28 cellular contexts compared by ENCODE assay signal in the genomic region with DNA sequence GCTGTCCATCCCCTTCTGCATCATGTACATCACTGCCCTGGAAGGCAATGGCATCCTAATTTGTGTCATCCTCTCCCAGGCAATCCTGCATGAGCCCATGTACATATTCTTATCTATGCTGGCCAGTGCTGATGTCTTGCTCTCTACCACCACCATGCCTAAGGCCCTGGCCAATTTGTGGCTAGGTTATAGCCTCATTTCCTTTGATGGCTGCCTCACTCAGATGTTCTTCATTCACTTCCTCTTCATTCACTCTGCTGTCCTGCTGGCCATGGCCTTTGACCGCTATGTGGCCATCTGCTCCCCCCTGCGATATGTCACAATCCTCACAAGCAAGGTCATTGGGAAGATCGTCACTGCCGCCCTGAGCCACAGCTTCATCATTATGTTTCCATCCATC. TPM values are rescaled to one million over a fixed set of nuclear protein-coding genes. Genes with fewer than 3 reads are reported as not detected.
"Had no signal": no experiment of that assay in that cellular context is flagged by ENCODE, and none has a peak within 500 bp of the region (broad histone marks: within the 10 kb centered on the region; RNA-seq: fewer than 3 reads in every experiment).

No MANE protein-coding gene starts in this region.

- H3K9me3 ChIP-seq: gastrocnemius medialis, lower lobe of right lung, ovary, psoas muscle, tibial artery, upper lobe of left lung had no signal

- H3K4me3 Mint-ChIP-seq: naive thymus-derived CD8-positive, alpha-beta T cell; nephron progenitor cell; stimulated activated naive CD8-positive, alpha-beta T cell treated with anti-CD3 and anti-CD28 coated beads, Interleukin-15, amount 100 ng/mL, for 72 hours had no signal

- H3K27ac ChIP-seq: dorsolateral prefrontal cortex, gastrocnemius medialis, lower lobe of right lung, ovary, psoas muscle, skin epidermis, spleen, tibial artery, upper lobe of left lung had no signal

- H3K4me1 ChIP-seq: gastrocnemius medialis, lower lobe of right lung, psoas muscle, spleen, tibial artery, upper lobe of left lung had no signal

- DNase-seq: dorsolateral prefrontal cortex; effector CD4-positive, alpha-beta T cell; foreskin fibroblast; gastrocnemius medialis; head of caudate nucleus; left ventricle myocardium superior; lower lobe of right lung; naive thymus-derived CD8-positive, alpha-beta T cell; nephron progenitor cell; occipital lobe; ovary; posterior cingulate gyrus; psoas muscle; right cardiac atrium; spleen; stimulated activated naive CD4-positive, alpha-beta T cell; stimulated activated naive CD8-positive, alpha-beta T cell treated with anti-CD3 and anti-CD28 coated beads, Interleukin-15, amount 100 ng/mL, for 72 hours; tibial artery; upper lobe of left lung had no signal

- H3K4me1 Mint-ChIP-seq: naive thymus-derived CD8-positive, alpha-beta T cell; nephron progenitor cell; stimulated activated naive CD8-positive, alpha-beta T cell treated with anti-CD3 and anti-CD28 coated beads, Interleukin-15, amount 100 ng/mL, for 72 hours had no signal

- H3K4me3 ChIP-seq: dorsolateral prefrontal cortex, gastrocnemius medialis, lower lobe of right lung, ovary, psoas muscle, skin epidermis, spleen, tibial artery, upper lobe of left lung had no signal

- H3K36me3 ChIP-seq: gastrocnemius medialis, lower lobe of right lung, ovary, spleen, tibial artery, upper lobe of left lung had no signal

- H3K9me3 Mint-ChIP-seq: nephron progenitor cell; stimulated activated naive CD8-positive, alpha-beta T cell treated with anti-CD3 and anti-CD28 coated beads, Interleukin-15, amount 100 ng/mL, for 72 hours had no signal

- FAIRE-seq: colon, keratinocyte had no signal

- H3K27me3 ChIP-seq: dorsolateral prefrontal cortex, gastrocnemius medialis, ovary, spleen, tibial artery, upper lobe of left lung had no signal

- H3K27ac Mint-ChIP-seq: naive thymus-derived CD8-positive, alpha-beta T cell; nephron progenitor cell; stimulated activated naive CD8-positive, alpha-beta T cell treated with anti-CD3 and anti-CD28 coated beads, Interleukin-15, amount 100 ng/mL, for 72 hours had no signal

- ATAC-seq: esophagus mucosa; gastrocnemius medialis; left ventricle myocardium superior; lower lobe of right lung; naive thymus-derived CD8-positive, alpha-beta T cell; psoas muscle; right cardiac atrium; stimulated activated naive CD8-positive, alpha-beta T cell treated with anti-CD3 and anti-CD28 coated beads, Interleukin-15, amount 100 ng/mL, for 72 hours had no signal

- H3K27me3 Mint-ChIP-seq: stimulated activated naive CD8-positive, alpha-beta T cell treated with anti-CD3 and anti-CD28 coated beads, Interleukin-15, amount 100 ng/mL, for 72 hours had no signal

RNA-seq across cellular contexts. Expression of gene OR52B6, which starts 0.3 kb away (rescaled TPM):
- total RNA-seq: esophagus mucosa; gastrocnemius medialis; glomerular endothelial cell; left ventricle myocardium superior; lower lobe of right lung; mesenteric fat pad; myocyte; naive thymus-derived CD8-positive, alpha-beta T cell; occipital lobe; ovary; psoas muscle; renal cortical epithelial cell; right cardiac atrium; spleen; temporal lobe; upper lobe of left lung had no signal
- polyA plus RNA-seq: keratinocyte; naive thymus-derived CD8-positive, alpha-beta T cell; ovary; psoas muscle; right cardiac atrium; spleen had no signal

RNA-seq across cellular contexts. Expression of gene TRIM6, which starts 15.4 kb away (rescaled TPM):
- total RNA-seq: naive thymus-derived CD8-positive, alpha-beta T cell had no signal
- polyA plus RNA-seq: naive thymus-derived CD8-positive, alpha-beta T cell had no signal

RNA-seq across cellular contexts. Expression of gene OR52H1, which starts 32.7 kb away (rescaled TPM):
- total RNA-seq: esophagus mucosa; gastrocnemius medialis; glomerular endothelial cell; left ventricle myocardium superior; mesenteric fat pad; myocyte; naive thymus-derived CD8-positive, alpha-beta T cell; psoas muscle; right cardiac atrium; temporal lobe had no signal
- polyA plus RNA-seq: keratinocyte; naive thymus-derived CD8-positive, alpha-beta T cell; psoas muscle; right cardiac atrium; spleen had no signal
